ENCODE assay signal across 1 cellular context in genomic region chr7:108014747-108015682, GRCh38.
TF ChIP-seq lines count a peak whose summit lies in the region.

No MANE protein-coding gene starts in this region.

TF ChIP-seq in HepG2, 621 proteins besides CTCF, POLR2A, EP300 and RAD21 (continued from another document and continues in another):
- TF ChIP-seq ZNF414 (CRISPR knock-in tag; IDR thresholded peaks at IDR 0.05): 0 out of 2 replicates have a peak, but pooled peaks have one; percentile 34
- TF ChIP-seq HINFP (CRISPR knock-in tag; IDR thresholded peaks at IDR 0.05; ENCODE audit: low read depth): no peak
- peak; percentile 93 for TF ChIP-seq ZMYM2 (CRISPR knock-in tag; IDR thresholded peaks at IDR 0.05)
- no peak for TF ChIP-seq HES4 (CRISPR knock-in tag; IDR thresholded peaks at IDR 0.05; ENCODE audit: borderline replicate concordance)
- no peak for TF ChIP-seq ZNF280B (CRISPR knock-in tag; IDR thresholded peaks at IDR 0.05; ENCODE audit: borderline replicate concordance)
- TF ChIP-seq ZNF503 (CRISPR knock-in tag; IDR thresholded peaks at IDR 0.05): peak; percentile 80; the same call in 1 of the 2 replicates
- no peak for TF ChIP-seq MEF2D (CRISPR knock-in tag; IDR thresholded peaks at IDR 0.05)
- TF ChIP-seq SOX6 (IDR thresholded peaks at IDR 0.05): no peak
- TF ChIP-seq SOX6 (CRISPR knock-in tag; IDR thresholded peaks at IDR 0.05): peak; percentile 93
- peak; percentile 33; the same call in 1 of the 2 replicates for TF ChIP-seq ATF1 (CRISPR knock-in tag; IDR thresholded peaks at IDR 0.05)
- no peak for TF ChIP-seq ZNF543 (CRISPR knock-in tag; IDR thresholded peaks at IDR 0.05)
- no peak for TF ChIP-seq ZNF317 (CRISPR knock-in tag; IDR thresholded peaks at IDR 0.05)
- TF ChIP-seq ZNF281 (CRISPR knock-in tag; IDR thresholded peaks at IDR 0.05; ENCODE audit: borderline replicate concordance): no peak
- no peak for TF ChIP-seq ZBTB14 (CRISPR knock-in tag; IDR thresholded peaks at IDR 0.05)
- TF ChIP-seq ZNF615 (CRISPR knock-in tag; IDR thresholded peaks at IDR 0.05; ENCODE audit: borderline replicate concordance): no peak
- TF ChIP-seq RORA (CRISPR knock-in tag; IDR thresholded peaks at IDR 0.05): no peak
- no peak for TF ChIP-seq ZNF766 (CRISPR knock-in tag; IDR thresholded peaks at IDR 0.05; ENCODE audit: borderline replicate concordance)
- no peak for TF ChIP-seq ZNF18 (CRISPR knock-in tag; IDR thresholded peaks at IDR 0.05; ENCODE audit: insufficient replicate concordance)
- TF ChIP-seq IKZF5 (CRISPR knock-in tag; IDR thresholded peaks at IDR 0.05): no peak; the same call in 1 of the 2 replicates
- no peak for TF ChIP-seq ZNF496 (CRISPR knock-in tag; IDR thresholded peaks at IDR 0.05; ENCODE audit: insufficient replicate concordance)
- TF ChIP-seq PREB (CRISPR knock-in tag; IDR thresholded peaks at IDR 0.05): no peak
- TF ChIP-seq NKX3-1 (CRISPR knock-in tag; IDR thresholded peaks at IDR 0.05): no peak
- no peak for TF ChIP-seq ZNF160 (CRISPR knock-in tag; IDR thresholded peaks at IDR 0.05)
- no peak for TF ChIP-seq ZNF879 (CRISPR knock-in tag; IDR thresholded peaks at IDR 0.05)
- no peak for TF ChIP-seq ZNF329 (CRISPR knock-in tag; IDR thresholded peaks at IDR 0.05; ENCODE audit: low read depth)
- TF ChIP-seq ZNF644 (CRISPR knock-in tag; IDR thresholded peaks at IDR 0.05; ENCODE audit: low read depth): peak; percentile 50; the same call in 1 of the 2 replicates
- TF ChIP-seq HMGXB3 (CRISPR knock-in tag; IDR thresholded peaks at IDR 0.05; ENCODE audit: borderline replicate concordance): no peak
- TF ChIP-seq U2AF2 (IDR thresholded peaks at IDR 0.05; ENCODE audit: low read depth, low read length): no peak
- TF ChIP-seq SP1 (IDR thresholded peaks at IDR 0.05): no peak
- TF ChIP-seq SP1 (CRISPR knock-in tag; IDR thresholded peaks at IDR 0.05): no peak
- TF ChIP-seq ZNF207 (IDR thresholded peaks at IDR 0.05; ENCODE audit: borderline replicate concordance): no peak
- TF ChIP-seq THYN1 (CRISPR knock-in tag; IDR thresholded peaks at IDR 0.05; ENCODE audit: borderline replicate concordance, low read depth): no peak
- no peak for TF ChIP-seq JDP2 (CRISPR knock-in tag; IDR thresholded peaks at IDR 0.05; ENCODE audit: borderline replicate concordance)
- TF ChIP-seq XBP1 (CRISPR knock-in tag; IDR thresholded peaks at IDR 0.05): no peak
- TF ChIP-seq FLYWCH1 (CRISPR knock-in tag; IDR thresholded peaks at IDR 0.05): no peak
- TF ChIP-seq NFKB2 (CRISPR knock-in tag; IDR thresholded peaks at IDR 0.05; ENCODE audit: borderline replicate concordance): no peak
- TF ChIP-seq DMAP1 (CRISPR knock-in tag; IDR thresholded peaks at IDR 0.05): no peak
- no peak for TF ChIP-seq MLXIP (CRISPR knock-in tag; IDR thresholded peaks at IDR 0.05; ENCODE audit: borderline replicate concordance)
- no peak for TF ChIP-seq ZNF672 (CRISPR knock-in tag; IDR thresholded peaks at IDR 0.05)
- TF ChIP-seq GFI1 (CRISPR knock-in tag; IDR thresholded peaks at IDR 0.05; ENCODE audit: borderline replicate concordance): no peak
- 0 out of 2 replicates have a peak, but pooled peaks have one; percentile 24 for TF ChIP-seq ZNF747 (CRISPR knock-in tag; IDR thresholded peaks at IDR 0.05; ENCODE audit: borderline replicate concordance)
